In the genomic region with DNA sequence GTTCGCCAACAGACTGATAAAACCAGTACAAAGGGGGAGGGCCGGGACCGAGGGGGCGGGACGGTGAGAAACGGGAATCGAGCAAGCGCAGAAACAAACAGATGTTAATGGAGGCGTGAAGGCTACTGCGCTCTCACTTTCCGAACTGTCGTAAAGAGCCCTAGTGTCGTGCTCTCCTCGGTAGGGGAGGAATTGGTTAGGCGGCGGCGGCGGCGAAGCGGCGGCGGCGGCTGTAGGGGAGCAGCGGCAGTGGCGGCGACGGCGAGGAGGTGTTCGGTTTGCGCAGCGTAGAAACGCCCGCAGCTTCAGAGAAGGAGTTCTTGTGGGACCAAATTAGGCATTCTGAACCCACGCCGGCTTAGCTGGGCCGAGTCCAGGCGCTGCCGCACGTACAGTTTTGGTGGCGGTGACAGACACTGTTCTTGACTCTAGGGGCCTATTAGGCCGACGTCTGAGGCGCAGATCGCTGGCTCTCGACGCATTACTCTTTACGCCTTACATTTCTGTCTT, we compare ENCODE assay signal across 8 cellular contexts. TPM values are rescaled to one million over a fixed set of nuclear protein-coding genes. Genes with fewer than 3 reads are reported as not detected.
DNase-seq lines count a peak whose midpoint lies in the region; ATAC-seq and TF ChIP-seq lines count a peak whose summit lies in the region.

A gene (plus strand): TSS at position 163 of the 510 bp plus-strand sequence. CDS start 43,160 bp downstream, outside the sequence.

- peak within 1 kb of the TSS; percentile 91 for H3K27ac ChIP-seq in fibroblast of lung (ENCODE audit: insufficient read depth, low read length)
- H3K27ac ChIP-seq in naive thymus-derived CD4-positive, alpha-beta T cell (ENCODE audit: low read depth, low read length): peak within 1 kb of the TSS; percentile 91

- POLR2A ChIA-PET in naive thymus-derived CD4-positive, alpha-beta T cell (lab: Charles Lee): interaction anchor here (0.9 to 1.8 kb wide), 5 partner anchors 10 to 541 kb away, joined by 3 to 5 read pairs (median 3); no protein-coding TSS in a partner anchor

- no peaks in the 10 kb centered on the region for H3K36me3 ChIP-seq in fibroblast of lung (ENCODE audit: control insufficient read depth, insufficient read depth, low read length)
- H3K36me3 ChIP-seq in naive thymus-derived CD4-positive, alpha-beta T cell (ENCODE audit: control insufficient read depth in 2 of 3, insufficient read depth in 3 of 3, low read length in 3 of 3): peaks cover 0 to 14% (median 5%) of the 10 kb centered on the region in 3 experiments

- H4K20me1 ChIP-seq in fibroblast of lung (ENCODE audit: control insufficient read depth, extremely low read depth, insufficient read depth, low read length): no peaks in the 10 kb centered on the region

- TF ChIP-seq CTCF in fibroblast of lung (conservative IDR thresholded peaks at IDR 0.05 in 1 of 2, IDR thresholded peaks at IDR 0.05 in 1 of 2; ENCODE audit: low read depth in 1 of 2, low read length in 2 of 2): no peak

- H3K4me1 Mint-ChIP-seq in naive thymus-derived CD4-positive, alpha-beta T cell: peaks cover 33 to 56% (median 53%) of the 10 kb centered on the region in 7 donors
- peaks cover 12 to 38% of the 10 kb centered on the region in 2 donors for H3K4me1 Mint-ChIP-seq in stimulated activated naive B cell treated with anti-CD40 and anti-IgM and Interleukin-4, amounts not matched to agents 10 μg/mL and 1 μg/mL and 100 μg/mL, for 72 hours

- CTCF ChIA-PET in naive thymus-derived CD4-positive, alpha-beta T cell (lab: Charles Lee): interaction anchor here (0.6 kb wide), 1 partner anchor 541 kb away, joined by 3 read pairs; no protein-coding TSS in a partner anchor

- peaks cover 50% of the 10 kb centered on the region for H3K79me2 ChIP-seq in fibroblast of lung (ENCODE audit: control insufficient read depth, insufficient read depth, low read length)

- H3K27me3 Mint-ChIP-seq in naive thymus-derived CD4-positive, alpha-beta T cell: peaks cover 0 to 13% (median 0%) of the 10 kb centered on the region in 5 donors
- H3K27me3 Mint-ChIP-seq in stimulated activated naive B cell treated with anti-CD40 and anti-IgM and Interleukin-4, amounts not matched to agents 10 μg/mL and 1 μg/mL and 100 μg/mL, for 72 hours: no peaks in the 10 kb centered on the region

- peak within 1 kb of the TSS; percentile 87 to 96 (median 94) for H3K27ac Mint-ChIP-seq in naive thymus-derived CD4-positive, alpha-beta T cell
- peak within 1 kb of the TSS; percentile 94 for H3K27ac Mint-ChIP-seq in stimulated activated naive B cell treated with anti-CD40 and anti-IgM and Interleukin-4, amounts not matched to agents 10 μg/mL and 1 μg/mL and 100 μg/mL, for 72 hours

- peak within 1 kb of the TSS; percentile 98 for H2AFZ ChIP-seq in fibroblast of lung (ENCODE audit: low read length)

- peak within 1 kb of the TSS; percentile 95 to 99 (median 97) for H3K4me3 ChIP-seq in fibroblast of lung (replicated peaks in 1 of 4; ENCODE audit: control extremely low read depth in 1 of 4, insufficient read depth in 1 of 4, low read depth in 3 of 4, low read length in 4 of 4)
- peak within 1 kb of the TSS; percentile 83 for H3K4me3 ChIP-seq in naive thymus-derived CD4-positive, alpha-beta T cell (ENCODE audit: low read length)

- H3K36me3 Mint-ChIP-seq in naive thymus-derived CD4-positive, alpha-beta T cell: peaks cover 3 to 14% (median 13%) of the 10 kb centered on the region in 5 donors
- H3K36me3 Mint-ChIP-seq in stimulated activated naive B cell treated with anti-CD40 and anti-IgM and Interleukin-4, amounts not matched to agents 10 μg/mL and 1 μg/mL and 100 μg/mL, for 72 hours: peaks cover 13 to 22% of the 10 kb centered on the region in 2 donors

- no peaks in the 10 kb centered on the region for H3K27me3 ChIP-seq in fibroblast of lung (ENCODE audit: control insufficient read depth, insufficient read depth, low read length)
- H3K27me3 ChIP-seq in naive thymus-derived CD4-positive, alpha-beta T cell (ENCODE audit: control insufficient read depth in 2 of 2, insufficient read depth in 2 of 2, low read length in 2 of 2): no peaks in the 10 kb centered on the region

- H3K9ac ChIP-seq in fibroblast of lung (ENCODE audit: insufficient read depth, low read length): peak within 1 kb of the TSS; percentile 79

- intact Hi-C loops in naive thymus-derived CD4-positive, alpha-beta T cell (cut with micrococcal nuclease): loop anchor here (1.0 to 10.0 kb wide), 14 partner anchors 54 to 1491 kb away; a partner anchor contains a TSS

- H3K4me1 ChIP-seq in fibroblast of lung (ENCODE audit: control insufficient read depth, extremely low read depth, insufficient read depth, low read length): no peaks in the 10 kb centered on the region
- peaks cover 17 to 25% of the 10 kb centered on the region in 2 donors for H3K4me1 ChIP-seq in naive thymus-derived CD4-positive, alpha-beta T cell (ENCODE audit: control insufficient read depth in 2 of 2, insufficient read depth in 2 of 2, low read length in 2 of 2)

- H3K9me3 ChIP-seq in fibroblast of lung (ENCODE audit: control insufficient read depth, insufficient read depth, low read depth, low read length): no peaks in the 10 kb centered on the region
- H3K9me3 ChIP-seq in naive thymus-derived CD4-positive, alpha-beta T cell (ENCODE audit: control insufficient read depth in 2 of 3, low read length in 3 of 3): no peaks in the 10 kb centered on the region

- DNase-seq in DMS79 treated with DMSO at 0.1 percent for 48 hours (lab: John Stamatoyannopoulos, UW) (peak; percentile 74), LHCN-M2 (ENCODE audit: low read depth) (peak; percentile 97), RPMI8226 (peak; percentile 99), fibroblast of lung (ENCODE audit: low read depth in 2 of 2) (peak; percentile 98 to 99)
- DNase-seq in activated T-helper 1 cell treated with anti-CD3 and anti-CD28 coated beads, Interleukin-2, amount 50 U/mL, for 16 hours (ENCODE audit: low read depth in 1 of 2, low spot score in 1 of 2): peak; percentile 77 to 80
- DNase-seq in naive thymus-derived CD4-positive, alpha-beta T cell: peak; percentile 66 to 94 (median 90)
- DNase-seq in stimulated activated naive B cell treated with anti-CD40 and anti-IgM and Interleukin-4, amounts not matched to agents 10 μg/mL and 1 μg/mL and 100 μg/mL, for 72 hours: peak; percentile 84

- no peaks in the 10 kb centered on the region for H3K9me3 Mint-ChIP-seq in naive thymus-derived CD4-positive, alpha-beta T cell
- no peaks in the 10 kb centered on the region for H3K9me3 Mint-ChIP-seq in stimulated activated naive B cell treated with anti-CD40 and anti-IgM and Interleukin-4, amounts not matched to agents 10 μg/mL and 1 μg/mL and 100 μg/mL, for 72 hours

- H3K4me2 ChIP-seq in fibroblast of lung (ENCODE audit: extremely low read depth, insufficient read depth, low read length): peak within 1 kb of the TSS; percentile 93

- peak; percentile 70 for ATAC-seq in GM21825 (IDR thresholded peaks at IDR 0.05; ENCODE audit: unreplicated experiment)
- peak; percentile 98 for ATAC-seq in naive thymus-derived CD4-positive, alpha-beta T cell
- ATAC-seq in stimulated activated naive B cell treated with anti-CD40 and anti-IgM and Interleukin-4, amounts not matched to agents 10 μg/mL and 1 μg/mL and 100 μg/mL, for 72 hours (replicated peaks): peak; percentile 86 to 92

- H3K4me3 Mint-ChIP-seq in naive thymus-derived CD4-positive, alpha-beta T cell: peak within 1 kb of the TSS; percentile 89 to 100 (median 96)
- H3K4me3 Mint-ChIP-seq in stimulated activated naive B cell treated with anti-CD40 and anti-IgM and Interleukin-4, amounts not matched to agents 10 μg/mL and 1 μg/mL and 100 μg/mL, for 72 hours: peak within 1 kb of the TSS; percentile 93 to 95

RNA-seq across cellular contexts. Expression of the gene that starts here (rescaled TPM):
- total RNA-seq in LHCN-M2 (2014; rRNA removed) (14.0 and 22.4 TPM in 2 replicates), fibroblast of lung (12.6 and 19.3 TPM in 2 replicates)
- 12.6 TPM for polyA plus RNA-seq in LHCN-M2 (2012)
- polyA plus RNA-seq in fibroblast of lung: 19.2 and 20.9 TPM in 2 replicates
- polyA plus RNA-seq in fibroblast of lung (2012): 16.2 and 17.0 TPM in 2 replicates
- polyA minus RNA-seq in fibroblast of lung (ENCODE audit: low replicate concordance): 26.2 and 41.4 TPM in 2 replicates
- total RNA-seq in naive thymus-derived CD4-positive, alpha-beta T cell: 10 to 100 TPM; 50.8 to 61.1 (median 57.9) TPM
- polyA plus RNA-seq in naive thymus-derived CD4-positive, alpha-beta T cell: 10 to 100 TPM; 16.1 to 16.7 TPM

Comparison
In these comparisons a context has a peak if more than half of its experiments do, and no peak if none do; other contexts are left out.
1. Peak in every context shown above with its lines: DNase-seq, ATAC-seq, H3K4me3 ChIP-seq and H3K27ac ChIP-seq.